Comparison of ENCODE assay signal across 12 cellular contexts in the genomic region with DNA sequence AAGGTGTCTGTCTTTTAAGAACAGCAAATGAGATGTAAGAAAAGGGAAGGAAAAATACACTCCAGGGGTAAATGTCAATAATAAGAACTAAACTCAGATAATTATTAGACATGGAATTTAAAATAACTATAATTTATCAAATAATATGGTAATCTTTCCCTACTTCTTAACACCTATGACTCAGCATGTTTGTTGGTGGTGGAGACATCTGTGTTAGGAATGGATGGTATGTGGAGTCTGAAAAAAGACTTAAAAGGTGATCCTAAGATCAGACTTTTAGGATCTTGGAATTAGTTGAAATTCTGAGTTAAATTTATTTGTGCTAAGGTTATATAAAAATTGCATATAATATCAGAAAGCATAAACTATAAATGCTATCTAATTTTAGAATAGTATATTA.
"Had no signal": no experiment of that assay in that cellular context is flagged by ENCODE, and none has a peak within 500 bp of the region (broad histone marks: within the 10 kb centered on the region; RNA-seq: fewer than 3 reads in every experiment).

No MANE protein-coding gene starts in this region.

- DNase-seq: activated CD4-positive, alpha-beta memory T cell treated with anti-CD3 and anti-CD28 coated beads for 36 hours; activated gamma-delta T cell; activated T-cell treated with anti-CD3 and anti-CD28 coated beads, Interleukin-2, amount 50 U/mL, for 4 hours; colonic mucosa; hippocampal formation; naive thymus-derived CD4-positive, alpha-beta T cell; posterior cingulate gyrus; T-helper 9 cell had no signal

- ATAC-seq: activated T-cell treated with anti-CD3 and anti-CD28 coated beads, Interleukin-2, amount 50 U/mL, for 4 hours; naive thymus-derived CD4-positive, alpha-beta T cell; stimulated activated memory B cell treated with anti-CD40 and anti-IgM and Interleukin-4, amounts not matched to agents 10 μg/mL and 1 μg/mL and 100 μg/mL, for 72 hours had no signal

- H3K27ac ChIP-seq: cardiac muscle cell, colonic mucosa, right atrium auricular region, tibial nerve had no signal

- H3K4me3 ChIP-seq: cardiac muscle cell, colonic mucosa, right atrium auricular region, tibial nerve had no signal

- H3K9me3 ChIP-seq: colonic mucosa, right atrium auricular region had no signal

- H3K27me3 ChIP-seq: cardiac muscle cell, colonic mucosa, right atrium auricular region, tibial nerve had no signal

- H3K36me3 ChIP-seq: cardiac muscle cell, colonic mucosa, right atrium auricular region, tibial nerve had no signal

- H3K4me1 ChIP-seq: colonic mucosa, right atrium auricular region, tibial nerve had no signal
